1 cellular context compared by ENCODE assay signal in the genomic region with DNA sequence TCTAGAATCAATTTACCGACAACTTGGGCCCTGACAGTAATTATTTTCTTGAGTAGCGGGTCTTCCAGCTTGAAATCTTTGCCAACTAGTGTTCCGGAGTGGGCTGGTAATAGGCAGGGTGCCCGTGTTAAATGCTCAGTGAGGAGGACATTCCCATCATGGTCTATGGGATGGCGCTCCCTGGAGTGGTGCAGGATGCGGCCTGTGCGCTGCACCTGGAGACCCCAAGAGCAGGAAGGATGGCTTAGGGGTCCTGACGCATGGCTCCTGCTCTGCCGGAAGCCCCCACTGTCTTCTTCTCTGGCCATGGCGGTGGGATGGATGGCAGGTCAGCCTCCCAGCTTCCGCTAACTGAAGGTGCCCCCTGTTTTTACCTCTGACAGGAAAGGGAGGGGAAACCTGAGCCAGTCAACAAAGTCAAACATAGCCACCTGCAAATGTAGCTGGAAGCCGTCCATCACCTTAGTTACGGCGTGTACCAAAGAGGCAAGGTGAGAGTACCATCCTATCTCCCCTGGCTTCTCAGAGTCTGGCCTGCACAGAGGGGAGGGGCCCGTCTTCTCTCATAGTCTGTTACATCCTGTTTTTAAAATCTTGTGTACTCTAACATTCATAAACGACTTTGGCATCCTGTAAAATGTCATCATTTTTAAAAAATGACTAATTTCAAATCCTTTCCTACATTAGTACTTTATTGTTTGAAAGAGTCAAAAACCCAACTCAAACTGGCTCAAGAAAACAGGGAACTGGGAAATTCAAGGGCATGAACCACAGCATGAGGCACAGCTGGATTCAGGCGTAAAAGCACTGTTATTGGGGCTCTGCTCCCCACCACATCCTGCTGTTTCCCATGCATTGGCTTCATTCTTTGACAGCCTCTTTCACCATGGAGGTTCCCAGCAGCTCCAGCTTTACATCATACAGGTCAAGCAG.
TF ChIP-seq lines count a peak whose summit lies in the region.

No MANE protein-coding gene starts in this region.

TF ChIP-seq in H1, 55 proteins besides CTCF, POLR2A, EP300 and RAD21:
- TF ChIP-seq TBP (IDR thresholded peaks at IDR 0.05; ENCODE audit: low read depth, low read length), result no peak
- TF ChIP-seq EGR1 (IDR thresholded peaks at IDR 0.05; ENCODE audit: borderline replicate concordance, low read depth, low read length), result no peak
- TF ChIP-seq KDM4A (IDR thresholded peaks at IDR 0.05; ENCODE audit: low read depth, low read length, severe bottlenecking), result no peak
- TF ChIP-seq CREB1 (IDR thresholded peaks at IDR 0.05), result no peak
- no peak for TF ChIP-seq SRF (IDR thresholded peaks at IDR 0.05; ENCODE audit: low read depth, low read length)
- TF ChIP-seq RXRA (IDR thresholded peaks at IDR 0.05; ENCODE audit: insufficient read depth, low read depth, low read length), result no peak
- TF ChIP-seq NANOG (IDR thresholded peaks at IDR 0.05; ENCODE audit: insufficient read depth, low read depth, low read length, poor library complexity, severe bottlenecking), result no peak
- no peak for TF ChIP-seq TEAD4 (IDR thresholded peaks at IDR 0.05; ENCODE audit: low read depth, low read length)
- no peak for TF ChIP-seq KDM5A (IDR thresholded peaks at IDR 0.05; ENCODE audit: low read length)
- no peak for TF ChIP-seq BRCA1 (IDR thresholded peaks at IDR 0.05; ENCODE audit: low read depth, low read length)
- no peak for TF ChIP-seq SUZ12 (IDR thresholded peaks at IDR 0.05; ENCODE audit: low read length)
- TF ChIP-seq SAP30 (IDR thresholded peaks at IDR 0.05; ENCODE audit: insufficient read depth, insufficient replicate concordance, low read length), result no peak
- no peak for TF ChIP-seq SIN3A (conservative IDR thresholded peaks at IDR 0.05 in 1 of 2, IDR thresholded peaks at IDR 0.05 in 1 of 2; ENCODE audit: low read depth in 1 of 2, low read length in 2 of 2)
- no peak for TF ChIP-seq CTBP2 (IDR thresholded peaks at IDR 0.05; ENCODE audit: borderline replicate concordance, insufficient read depth, insufficient read length, low read length)
- TF ChIP-seq, protein P1, sequence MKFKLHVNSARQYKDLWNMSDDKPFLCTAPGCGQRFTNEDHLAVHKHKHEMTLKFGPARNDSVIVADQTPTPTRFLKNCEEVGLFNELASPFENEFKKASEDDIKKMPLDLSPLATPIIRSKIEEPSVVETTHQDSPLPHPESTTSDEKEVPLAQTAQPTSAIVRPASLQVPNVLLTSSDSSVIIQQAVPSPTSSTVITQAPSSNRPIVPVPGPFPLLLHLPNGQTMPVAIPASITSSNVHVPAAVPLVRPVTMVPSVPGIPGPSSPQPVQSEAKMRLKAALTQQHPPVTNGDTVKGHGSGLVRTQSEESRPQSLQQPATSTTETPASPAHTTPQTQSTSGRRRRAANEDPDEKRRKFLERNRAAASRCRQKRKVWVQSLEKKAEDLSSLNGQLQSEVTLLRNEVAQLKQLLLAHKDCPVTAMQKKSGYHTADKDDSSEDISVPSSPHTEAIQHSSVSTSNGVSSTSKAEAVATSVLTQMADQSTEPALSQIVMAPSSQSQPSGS (IDR thresholded peaks at IDR 0.05; ENCODE audit: low read length), result no peak
- no peak for TF ChIP-seq ZNF274 (IDR thresholded peaks at IDR 0.05; ENCODE audit: borderline replicate concordance, extremely low read depth, low read length)
- TF ChIP-seq TAF1 (IDR thresholded peaks at IDR 0.05; ENCODE audit: low read depth, low read length), result no peak
- no peak for TF ChIP-seq CBX5 (IDR thresholded peaks at IDR 0.05; ENCODE audit: low read depth, low read length)
- no peak for TF ChIP-seq BCL11A (IDR thresholded peaks at IDR 0.05; ENCODE audit: low read depth in 2 of 2, low read length in 2 of 2)
